ENCODE assay signal across 8 cellular contexts in genomic region chr6:27772261-27773001, GRCh38.
DNase-seq lines count a peak whose midpoint lies in the region; ATAC-seq, FAIRE-seq and TF ChIP-seq lines count a peak whose summit lies in the region.

No MANE protein-coding gene starts in this region.

- TF ChIP-seq CTCF in K562 (IDR thresholded peaks at IDR 0.05 in 2 of 3, conservative IDR thresholded peaks at IDR 0.05 in 1 of 3; ENCODE audit: insufficient read depth in 2 of 3, low read depth in 1 of 3, low read length in 3 of 3) = peak; percentile 97 to 99 (median 97)

- H2AFZ ChIP-seq in K562 (ENCODE audit: low read depth, low read length) = peak overlapping the region; percentile 95

- H3K27me3 ChIP-seq in K562 (ENCODE audit: control insufficient read depth in 2 of 2, insufficient read depth in 2 of 2, low read length in 2 of 2) = no peaks in the 10 kb centered on the region
- H3K27me3 ChIP-seq in iPS-18a (ENCODE audit: control insufficient read depth, insufficient read depth, low read length) = peaks cover 71% of the 10 kb centered on the region
- peaks cover 12% of the 10 kb centered on the region for H3K27me3 ChIP-seq in skeletal muscle satellite cell (ENCODE audit: control insufficient read depth, insufficient read depth, low read length)

- H3K27ac ChIP-seq in K562 (ENCODE audit: extremely low read depth, low read depth, low read length) (peak overlapping the region; percentile 75), iPS-18a (ENCODE audit: low read length) (no peak overlapping the region)

- WGBS in K562 (ENCODE audit: insufficient coverage, low coverage, missing lambda C conversion rate) = 14% methylated on average over 33 of the region's 33 CpGs

- no peaks in the 10 kb centered on the region for H3K36me3 ChIP-seq in K562 (ENCODE audit: control insufficient read depth, insufficient read depth, low read length)
- H3K36me3 ChIP-seq in iPS-18a (ENCODE audit: control insufficient read depth, low read depth, low read length) = no peaks in the 10 kb centered on the region
- no peaks in the 10 kb centered on the region for H3K36me3 ChIP-seq in skeletal muscle satellite cell (ENCODE audit: insufficient read depth, low read length)

- no TSS peak for BruUV-seq in K562 (replicated peaks; lab: Mats Ljungman, UMichigan)

- H3K4me1 ChIP-seq in K562 (replicated peaks in 1 of 2; ENCODE audit: control insufficient read depth in 2 of 2, insufficient read depth in 2 of 2, low read length in 2 of 2) = peaks cover 22 to 40% of the 10 kb centered on the region in 2 experiments
- peaks cover 19% of the 10 kb centered on the region for H3K4me1 ChIP-seq in iPS-18a (ENCODE audit: control insufficient read depth, low read depth, low read length)
- H3K4me1 ChIP-seq in skeletal muscle satellite cell (ENCODE audit: control insufficient read depth, insufficient read depth, low read length) = no peaks in the 10 kb centered on the region

- CTCF ChIA-PET in K562 (lab: Yijun Ruan, JAX; ENCODE audit: low intra/inter-chr PET ratio) = interaction anchor here (0.7 to 2.0 kb wide), 3 partner anchors 13 to 594 kb away, joined by 3 to 5 read pairs (median 4); no protein-coding TSS in a partner anchor

- TF ChIP-seq RAD21 in K562 (CRISPR knock-in tag; conservative IDR thresholded peaks at IDR 0.05 in 1 of 2, IDR thresholded peaks at IDR 0.05 in 1 of 2) = peak; percentile 94 to 97

- H3K9me1 ChIP-seq in K562 (ENCODE audit: control insufficient read depth, insufficient read depth, low read length) = no peaks in the 10 kb centered on the region

- peak; percentile 65 for FAIRE-seq in K562 (lab: Jason Lieb, UNC)

- no peak for TF ChIP-seq POLR2A in K562 (conservative IDR thresholded peaks at IDR 0.05)

- H3K4me3 ChIP-seq in K562 (no peak overlapping the region), iPS-18a (ENCODE audit: low read length) (peak overlapping the region; percentile 49), skeletal muscle satellite cell (ENCODE audit: low read length) (peak overlapping the region; percentile 46)

- intact Hi-C loops in K562 (cut with micrococcal nuclease) = no loop called here

- H3K9ac ChIP-seq in K562 (ENCODE audit: insufficient read depth in 1 of 2, low read depth in 2 of 2, low read length in 2 of 2) = peak overlapping the region; percentile 50 to 75; a peak in 3 of 4 replicates
- peak overlapping the region; percentile 19 for H3K9ac ChIP-seq in iPS-18a (ENCODE audit: low read length)
- no peak overlapping the region for H3K9ac ChIP-seq in skeletal muscle satellite cell (ENCODE audit: low read depth, low read length)

- peak; percentile 35 for TF ChIP-seq EP300 in K562 (IDR thresholded peaks at IDR 0.05; ENCODE audit: low read length)

- POLR2A ChIA-PET in K562 (lab: Yijun Ruan, JAX) = interaction anchor here (0.6 to 2.9 kb wide), 28 partner anchors 8 to 1000 kb away, joined by 3 to 27 read pairs (median 4); a partner anchor contains a TSS

- in situ Hi-C loops in K562 (cut with MboI) = no loop called here

- DNase-seq in ELF-1 (ENCODE audit: low read depth, low spot score) = peak; percentile 96
- DNase-seq in NCI-H1694 treated with DMSO at 0.1 percent for 48 hours (lab: John Stamatoyannopoulos, UW) = peak; percentile 59
- peak; percentile 82 for DNase-seq in T-helper 9 cell
- DNase-seq in K562 (ENCODE audit: extremely low read depth in 1 of 4, low spot score in 3 of 4) = peak; percentile 83 to 95 (median 84)
- DNase-seq in NCI-H128 (lab: John Stamatoyannopoulos, UW; ENCODE audit: unreplicated experiment) = no peak

- H3K9me3 ChIP-seq in K562 (replicated peaks; ENCODE audit: control insufficient read depth, insufficient read depth, low read depth, low read length) = no peaks in the 10 kb centered on the region
- H3K9me3 ChIP-seq in iPS-18a (ENCODE audit: control insufficient read depth, low read depth, low read length) = no peaks in the 10 kb centered on the region
- no peaks in the 10 kb centered on the region for H3K9me3 ChIP-seq in skeletal muscle satellite cell (replicated peaks; ENCODE audit: low read length)

- no peaks in the 10 kb centered on the region for H4K20me1 ChIP-seq in K562 (replicated peaks; ENCODE audit: control insufficient read depth, insufficient read depth, low read length)

- H3K4me2 ChIP-seq in K562 (ENCODE audit: insufficient read depth, low read length) (peak overlapping the region; percentile 68), skeletal muscle satellite cell (ENCODE audit: low read length) (peak overlapping the region; percentile 64)

- no peaks in the 10 kb centered on the region for H3K79me2 ChIP-seq in K562 (ENCODE audit: control insufficient read depth, insufficient read depth, low read length)

- ATAC-seq in HG02623 (IDR thresholded peaks at IDR 0.05; ENCODE audit: unreplicated experiment) = peak; percentile 66
- ATAC-seq in K562 = peak; percentile 92

TF ChIP-seq in K562, 482 proteins besides CTCF, POLR2A, EP300 and RAD21 (continues in another document):
- TF ChIP-seq RBM17 (IDR thresholded peaks at IDR 0.05; ENCODE audit: borderline replicate concordance, low read depth, low read length) = no peak
- no peak for TF ChIP-seq ASH1L (IDR thresholded peaks at IDR 0.05; ENCODE audit: borderline replicate concordance, low read depth, partially characterized antibody)
- TF ChIP-seq CREBBP (IDR thresholded peaks at IDR 0.05; ENCODE audit: low read depth, low read length) = no peak
- no peak for TF ChIP-seq CBFB (CRISPR knock-in tag; IDR thresholded peaks at IDR 0.05)
- TF ChIP-seq TCF7L2 (IDR thresholded peaks at IDR 0.05; ENCODE audit: low read depth, low read length) = peak; percentile 28; the same call in 1 of the 2 replicates
- TF ChIP-seq MBD1 (CRISPR knock-in tag; IDR thresholded peaks at IDR 0.05) = no peak
- no peak for TF ChIP-seq ZKSCAN3 (CRISPR knock-in tag; IDR thresholded peaks at IDR 0.05)
- TF ChIP-seq NFYB (IDR thresholded peaks at IDR 0.05; ENCODE audit: extremely low read depth, insufficient read length) = no peak
- TF ChIP-seq ZNF12 (CRISPR knock-in tag; IDR thresholded peaks at IDR 0.05) = no peak
- TF ChIP-seq MBD2 (IDR thresholded peaks at IDR 0.05; ENCODE audit: borderline replicate concordance, low read depth) = no peak
- TF ChIP-seq SMARCB1 (IDR thresholded peaks at IDR 0.05; ENCODE audit: insufficient read length, low read depth) = no peak
- TF ChIP-seq ZNF165 (CRISPR knock-in tag; IDR thresholded peaks at IDR 0.05; ENCODE audit: borderline replicate concordance) = peak; percentile 67
- no peak for TF ChIP-seq TEAD2 (tag; IDR thresholded peaks at IDR 0.05)
- 0 out of 2 replicates have a peak, but pooled peaks have one; percentile 19 for TF ChIP-seq FOSL1 (tag; conservative IDR thresholded peaks at IDR 0.05)
- peak; percentile 81 for TF ChIP-seq NFRKB (IDR thresholded peaks at IDR 0.05; ENCODE audit: low read depth)
- TF ChIP-seq SRF (CRISPR knock-in tag; IDR thresholded peaks at IDR 0.05) = no peak; a peak in 1 of 4 replicates
- no peak for TF ChIP-seq ZNF696 (CRISPR knock-in tag; conservative IDR thresholded peaks at IDR 0.05)
- TF ChIP-seq HDAC1 (IDR thresholded peaks at IDR 0.05) = peak in 1 of 2 experiments; percentile 78; a peak in 2 of 4 replicates
- no peak for TF ChIP-seq TFAM (CRISPR knock-in tag; conservative IDR thresholded peaks at IDR 0.05)
- no peak for TF ChIP-seq ZNF23 (CRISPR knock-in tag; IDR thresholded peaks at IDR 0.05)
- no peak for TF ChIP-seq NONO (IDR thresholded peaks at IDR 0.05; ENCODE audit: low read depth in 2 of 2, low read length in 1 of 2)
- no peak for TF ChIP-seq ZNF140 (CRISPR knock-in tag; IDR thresholded peaks at IDR 0.05)
- peak; percentile 58; the same call in 1 of the 2 replicates for TF ChIP-seq ELF1 (tag; IDR thresholded peaks at IDR 0.05)
- no peak for TF ChIP-seq RHOXF2B (CRISPR knock-in tag; conservative IDR thresholded peaks at IDR 0.05)
- no peak for TF ChIP-seq CREB5 (CRISPR knock-in tag; IDR thresholded peaks at IDR 0.05)
- peak; percentile 59; the same call in 1 of the 2 replicates for TF ChIP-seq KDM2B (CRISPR knock-in tag; IDR thresholded peaks at IDR 0.05)
- peak; percentile 16; the same call in 1 of the 2 replicates for TF ChIP-seq SMARCA5 (IDR thresholded peaks at IDR 0.05)
- no peak for TF ChIP-seq MLX (CRISPR knock-in tag; conservative IDR thresholded peaks at IDR 0.05)
